In genomic region chr5:14264605-14265316, GRCh38 we compare ENCODE assay signal across 8 cellular contexts.
DNase-seq lines count a peak whose midpoint lies in the region; ATAC-seq and TF ChIP-seq lines count a peak whose summit lies in the region.

No MANE protein-coding gene starts in this region.

- no peaks in the 10 kb centered on the region for H3K9me3 ChIP-seq in AG04450 (ENCODE audit: control insufficient read depth, insufficient read depth, low read length)

- H3K27me3 ChIP-seq in AG04450 (ENCODE audit: control insufficient read depth, insufficient read depth, low read length) = no peaks in the 10 kb centered on the region
- no peaks in the 10 kb centered on the region for H3K27me3 ChIP-seq in kidney epithelial cell (ENCODE audit: control insufficient read depth, insufficient read depth, low read length)

- ATAC-seq in GM18868 (IDR thresholded peaks at IDR 0.05; ENCODE audit: unreplicated experiment) = peak; percentile 79
- peak; percentile 84 for ATAC-seq in HG03066 (IDR thresholded peaks at IDR 0.05; ENCODE audit: low read depth, unreplicated experiment)

- no peak for TF ChIP-seq CTCF in AG04450 (IDR thresholded peaks at IDR 0.05; ENCODE audit: low read depth, low read length)
- TF ChIP-seq CTCF in kidney epithelial cell (IDR thresholded peaks at IDR 0.05; ENCODE audit: insufficient read depth, low read length, poor library complexity, severe bottlenecking) = no peak

- H3K27ac ChIP-seq in AG04450 (ENCODE audit: low read depth, low read length) = peak overlapping the region; percentile 93

- H3K4me3 ChIP-seq in AG04450 (ENCODE audit: low read depth, low read length) (peak overlapping the region; percentile 31), kidney epithelial cell (ENCODE audit: low read depth, low read length) (peak overlapping the region; percentile 19)

- H3K36me3 ChIP-seq in kidney epithelial cell (ENCODE audit: control insufficient read depth, insufficient read depth, low read length) = no peaks in the 10 kb centered on the region

- CTCF ChIA-PET in AG04450 (lab: Charles Lee) = interaction anchor here (0.7 to 0.8 kb wide), 2 partner anchors 16 to 95 kb away, joined by 3 to 7 read pairs; no protein-coding TSS in a partner anchor

- POLR2A ChIA-PET in AG04450 (lab: Yijun Ruan, JAX) = interaction anchor here (0.6 to 2.0 kb wide), 8 partner anchors 40 to 270 kb away, joined by 3 to 8 read pairs (median 4); partner anchors contain the start of gene TRIO

- DNase-seq in AG04450 (ENCODE audit: low read depth, low spot score) (peak; percentile 83), NCI-H2107 treated with DMSO at 0.1 percent for 48 hours (lab: John Stamatoyannopoulos, UW; ENCODE audit: unreplicated experiment) (peak; percentile 91), kidney epithelial cell (ENCODE audit: low read depth) (peak; percentile 71)
- DNase-seq in activated CD4-positive, CD25-positive, alpha-beta regulatory T cell (lab: John Stamatoyannopoulos, UW) = peak; percentile 17 to 52 (median 34)
- DNase-seq in central memory CD4-positive, alpha-beta T cell = peak; percentile 34
- DNase-seq in stimulated activated CD4-positive, alpha-beta T cell treated with anti-CD3 and anti-CD28 coated beads, Interleukin-1b, Interleukin-23, amount 100 ng/mL, for 4 hours (ENCODE audit: low read depth in 2 of 2) = peak; percentile 63 to 66

Comparison
In these comparisons a context has a peak if more than half of its experiments do, and no peak if none do; other contexts are left out.
1. Peak in every context shown above with its lines: DNase-seq, ATAC-seq, H3K4me3 ChIP-seq and H3K27ac ChIP-seq.
2. DNase-seq: peak in every context shown above with its lines; median percentile 91 in NCI-H2107 treated with DMSO at 0.1 percent for 48 hours; 83 in AG04450; 71 in kidney epithelial cell; 64 in stimulated activated CD4-positive, alpha-beta T cell treated with anti-CD3 and anti-CD28 coated beads, Interleukin-1b, Interleukin-23, amount 100 ng/mL, for 4 hours; 34 in central memory CD4-positive, alpha-beta T cell; 34 in activated CD4-positive, CD25-positive, alpha-beta regulatory T cell.